ENCODE assay signal across 9 cellular contexts in genomic region chr3:150216041-150216811, GRCh38.
DNase-seq lines count a peak whose midpoint lies in the region; ATAC-seq, FAIRE-seq and TF ChIP-seq lines count a peak whose summit lies in the region.
"Had no signal": no experiment of that assay in that cellular context is flagged by ENCODE, and none has a peak within 500 bp of the region (broad histone marks: within the 10 kb centered on the region; RNA-seq: fewer than 3 reads in every experiment).

No MANE protein-coding gene starts in this region.

- no peak for FAIRE-seq in endothelial cell of umbilical vein (lab: Jason Lieb, UNC)

- CTCF ChIA-PET in endothelial cell of umbilical vein (lab: Charles Lee) = interaction anchor here (0.7 to 5.4 kb wide), 10 partner anchors 10 to 336 kb away, joined by 3 to 41 read pairs (median 4); no protein-coding TSS in a partner anchor

- POLR2A ChIA-PET in endothelial cell of umbilical vein (lab: Charles Lee) = no interaction called here

- no peak for TF ChIP-seq POLR2A in endothelial cell of umbilical vein (IDR thresholded peaks at IDR 0.05; ENCODE audit: low read depth, low read length)

- no peaks in the 10 kb centered on the region for H3K36me3 ChIP-seq in GM23248 (ENCODE audit: low read depth)
- H3K36me3 ChIP-seq in endothelial cell of umbilical vein (ENCODE audit: control insufficient read depth in 2 of 2, extremely low read depth in 1 of 2, insufficient read depth in 2 of 2, low read length in 2 of 2) = no peaks in the 10 kb centered on the region
- H3K36me3 ChIP-seq in trophoblast cell (ENCODE audit: control insufficient read depth in 1 of 2, insufficient read depth in 2 of 2, low read length in 2 of 2) = no peaks in the 10 kb centered on the region

- no peak overlapping the region for H3K4me3 ChIP-seq in GM23248
- H3K4me3 ChIP-seq in endothelial cell of umbilical vein (replicated peaks in 1 of 3; ENCODE audit: insufficient read depth in 1 of 3, low read depth in 1 of 3, low read length in 3 of 3) = no peak overlapping the region
- H3K4me3 ChIP-seq in trophoblast cell (ENCODE audit: low read depth, low read length) = no peak overlapping the region

- H3K14ac ChIP-seq in trophoblast cell (ENCODE audit: low read length) = no peak overlapping the region

- no peaks in the 10 kb centered on the region for H3F3A ChIP-seq in GM23248 (ENCODE audit: insufficient read depth)

- no peaks in the 10 kb centered on the region for H3K9me2 ChIP-seq in GM23248 (ENCODE audit: insufficient read depth)

- dilution Hi-C loops in endothelial cell of umbilical vein (cut with MboI; ENCODE audit: extremely low pct_ligation_motif_present, low sequenced_read_pairs) = no loop called here

- no peak overlapping the region for H3K27ac ChIP-seq in GM23248
- no peak overlapping the region for H3K27ac ChIP-seq in endothelial cell of umbilical vein (ENCODE audit: insufficient read depth, low read depth, low read length)
- H3K27ac ChIP-seq in trophoblast cell (ENCODE audit: low read depth, low read length) = no peak overlapping the region

- no peak overlapping the region for H3K4ac ChIP-seq in trophoblast cell (ENCODE audit: low read depth, low read length)

- H3K9me3 ChIP-seq in GM23248 (ENCODE audit: low read depth) (no peaks in the 10 kb centered on the region), endothelial cell of umbilical vein (replicated peaks; ENCODE audit: control insufficient read depth, insufficient read depth, low read length) (no peaks in the 10 kb centered on the region), trophoblast cell (ENCODE audit: insufficient read depth, low read depth, low read length) (no peaks in the 10 kb centered on the region)

- no peak overlapping the region for H4K8ac ChIP-seq in trophoblast cell (ENCODE audit: low read depth, low read length)

- H3K4me1 ChIP-seq in GM23248 (ENCODE audit: insufficient read depth) = no peaks in the 10 kb centered on the region
- no peaks in the 10 kb centered on the region for H3K4me1 ChIP-seq in endothelial cell of umbilical vein (ENCODE audit: control insufficient read depth, extremely low read depth, insufficient read depth, low read length)
- peaks cover 11 to 13% of the 10 kb centered on the region in 2 experiments for H3K4me1 ChIP-seq in trophoblast cell (ENCODE audit: control insufficient read depth in 1 of 2, insufficient read depth in 2 of 2, low read length in 2 of 2)

- H2BK5ac ChIP-seq in trophoblast cell (ENCODE audit: low read depth, low read length, poor library complexity) = no peak overlapping the region

- peak; percentile 50 for DNase-seq in GM23248
- DNase-seq in NCI-H524 (lab: John Stamatoyannopoulos, UW) = peak; percentile 91 to 95
- DNase-seq in endothelial cell of umbilical vein (ENCODE audit: low read depth, low spot score) = peak; percentile 12
- DNase-seq in trophoblast cell = no peak
- DNase-seq in activated T-cell treated with anti-CD3 and anti-CD28 coated beads, Interleukin-2, amount 50 U/mL, for 1 hour = no peak
- no peak for DNase-seq in activated effector memory CD4-positive, alpha-beta T cell treated with anti-CD3 and anti-CD28 coated beads, Interleukin-2, amount 50 U/mL, for 16 hours
- no peak for DNase-seq in central memory CD4-positive, alpha-beta T cell

- no peaks in the 10 kb centered on the region for H4K20me1 ChIP-seq in GM23248 (ENCODE audit: insufficient read depth)
- no peaks in the 10 kb centered on the region for H4K20me1 ChIP-seq in endothelial cell of umbilical vein (replicated peaks; ENCODE audit: control insufficient read depth, extremely low read depth, insufficient read depth, low read length)

- in situ Hi-C loops in GM23248 (cut with MboI) = loop anchor here (25.0 kb wide), 1 partner anchor 454 kb away; the partner anchor contains the start of gene COMMD2

- H2AFZ ChIP-seq in GM23248 (no peak overlapping the region), endothelial cell of umbilical vein (ENCODE audit: low read depth, low read length) (no peak overlapping the region), trophoblast cell (ENCODE audit: insufficient read depth, low read length, poor library complexity) (no peak overlapping the region)

- H4K12ac ChIP-seq in trophoblast cell (ENCODE audit: low read depth, low read length) = no peak overlapping the region

- peak overlapping the region; percentile 48 for H4K91ac ChIP-seq in trophoblast cell (ENCODE audit: low read depth, low read length)

- H3K4me2 ChIP-seq in GM23248 (ENCODE audit: unreplicated experiment) (no peak overlapping the region), endothelial cell of umbilical vein (ENCODE audit: insufficient read depth, low read length) (no peak overlapping the region), trophoblast cell (ENCODE audit: low read length) (peak overlapping the region; percentile 34)

- no peak for TF ChIP-seq CTCF in endothelial cell of umbilical vein (IDR thresholded peaks at IDR 0.05; ENCODE audit: extremely low read depth in 1 of 2, insufficient read depth in 1 of 2, low read depth in 1 of 2, low read length in 2 of 2)

- H3K27me3 ChIP-seq in GM23248 (replicated peaks; ENCODE audit: insufficient read depth) (no peaks in the 10 kb centered on the region), endothelial cell of umbilical vein (ENCODE audit: control insufficient read depth in 2 of 2, insufficient read depth in 2 of 2, low read length in 2 of 2) (peaks cover 24 to 26% of the 10 kb centered on the region in 2 experiments), trophoblast cell (ENCODE audit: insufficient read depth, low read length) (no peaks in the 10 kb centered on the region)
- H3K27me3 ChIP-seq: dorsolateral prefrontal cortex had no signal

- no peak overlapping the region for H3K18ac ChIP-seq in trophoblast cell (ENCODE audit: low read length)

- no peaks in the 10 kb centered on the region for H3K9me1 ChIP-seq in endothelial cell of umbilical vein (replicated peaks; ENCODE audit: control insufficient read depth, extremely low read depth, insufficient read depth, low read length)

- H2BK12ac ChIP-seq in trophoblast cell (ENCODE audit: low read length) = peak overlapping the region; percentile 19

- no peak overlapping the region for H2AK5ac ChIP-seq in trophoblast cell (ENCODE audit: low read length)

- H3K9ac ChIP-seq in GM23248 (no peak overlapping the region), endothelial cell of umbilical vein (replicated peaks; ENCODE audit: extremely low read depth, insufficient read depth, low read length) (no peak overlapping the region), trophoblast cell (ENCODE audit: low read length) (no peak overlapping the region)

- WGBS in GM23248 (ENCODE audit: low coverage in 1 of 2, low lambda C conversion rate in 2 of 2, missing lambda C conversion rate in 2 of 2), 2 experiments = 28 to 33% methylated on average over 6 of the region's 6 CpGs
- no CpG with 5 or more reads among the region's 6 CpGs for WGBS in trophoblast cell (ENCODE audit: extremely low coverage, insufficient coverage, insufficient read length)

- peak overlapping the region; percentile 12 for H2BK120ac ChIP-seq in trophoblast cell (ENCODE audit: insufficient read depth, low read length, poor library complexity)

- H3K23ac ChIP-seq in trophoblast cell (ENCODE audit: low read length) = peak overlapping the region; percentile 29

- H3K79me2 ChIP-seq in GM23248 (ENCODE audit: insufficient read depth) = no peaks in the 10 kb centered on the region
- no peaks in the 10 kb centered on the region for H3K79me2 ChIP-seq in endothelial cell of umbilical vein (ENCODE audit: control insufficient read depth, insufficient read depth, low read length)
- no peaks in the 10 kb centered on the region for H3K79me2 ChIP-seq in trophoblast cell (ENCODE audit: control insufficient read depth, insufficient read depth, low read length, poor library complexity)

- intact Hi-C loops in endothelial cell of umbilical vein (cut with micrococcal nuclease) = no loop called here

- peaks cover 3% of the 10 kb centered on the region for H3K79me1 ChIP-seq in trophoblast cell (ENCODE audit: low read length)

- BruUV-seq in endothelial cell of umbilical vein (replicated peaks; lab: Mats Ljungman, UMichigan) = no TSS peak

- ATAC-seq in GM19397 (IDR thresholded peaks at IDR 0.05; ENCODE audit: unreplicated experiment) = no peak

TF ChIP-seq in endothelial cell of umbilical vein, 7 proteins besides CTCF, POLR2A, EP300 and RAD21:
- no peak for TF ChIP-seq GATA2 (IDR thresholded peaks at IDR 0.05; ENCODE audit: insufficient read depth, insufficient read length, low read depth, low read length)
- TF ChIP-seq MYC (IDR thresholded peaks at IDR 0.05; ENCODE audit: low read depth, low read length) = no peak

Comparison
In these comparisons a context has a peak if more than half of its experiments do, and no peak if none do; other contexts are left out.
1. DNase-seq: peak in GM23248 (single experiment), NCI-H524 (2 of 2) and endothelial cell of umbilical vein (single experiment); none in trophoblast cell (0 of 2), activated T-cell treated with anti-CD3 and anti-CD28 coated beads, Interleukin-2, amount 50 U/mL, for 1 hour (single experiment), activated effector memory CD4-positive, alpha-beta T cell treated with anti-CD3 and anti-CD28 coated beads, Interleukin-2, amount 50 U/mL, for 16 hours (single experiment) and central memory CD4-positive, alpha-beta T cell (single experiment).